Comparison of ENCODE assay signal across 9 cellular contexts in genomic region chr12:90940872-90941499, GRCh38. TPM values are rescaled to one million over a fixed set of nuclear protein-coding genes. Genes with fewer than 3 reads are reported as not detected.
A peak's percentile ranks its signal among the peaks of the same experiment; 100 is the strongest.
DNase-seq lines count a peak whose midpoint lies in the region; ATAC-seq and TF ChIP-seq lines count a peak whose summit lies in the region.
"Had no signal": no experiment of that assay in that cellular context is flagged by ENCODE, and none has a peak within 500 bp of the region (broad histone marks: within the 10 kb centered on the region; RNA-seq: fewer than 3 reads in every experiment).

No MANE protein-coding gene starts in this region.

- H3K27me3 Mint-ChIP-seq in immature natural killer cell (ENCODE audit: low read depth in 3 of 3) = peaks cover 2 to 4% (median 2%) of the 10 kb centered on the region in 3 donors

- no peaks in the 10 kb centered on the region for H3K9me3 Mint-ChIP-seq in immature natural killer cell

- H3K4me3 ChIP-seq in HL-60 (replicated peaks; ENCODE audit: insufficient read depth, low read length) (no peak overlapping the region), OCI-LY3 (ENCODE audit: low read length) (no peak overlapping the region), epithelial cell of esophagus (ENCODE audit: low read length) (no peak overlapping the region), retinal pigment epithelial cell (ENCODE audit: low read length) (no peak overlapping the region)
- H3K4me3 ChIP-seq: skin epidermis had no signal

- H3K4me3 Mint-ChIP-seq in immature natural killer cell = no peak overlapping the region

- H4K20me1 ChIP-seq in OCI-LY3 (ENCODE audit: insufficient read depth, low read length) = no peaks in the 10 kb centered on the region

- no peak overlapping the region for H3K27ac Mint-ChIP-seq in immature natural killer cell

- DNase-seq in D341Med (ENCODE audit: low spot score) (peak; percentile 43), HL-60 (ENCODE audit: low read depth in 1 of 2, low spot score in 1 of 2) (peak in 1 of 2 experiments; percentile 5), epithelial cell of esophagus (ENCODE audit: low read depth) (peak; percentile 72), retinal pigment epithelial cell (ENCODE audit: low read depth) (peak; percentile 46), immature natural killer cell (no peak), foreskin melanocyte (no peak)

- ATAC-seq in GM19372 (IDR thresholded peaks at IDR 0.05; ENCODE audit: low read depth, unreplicated experiment) = peak; percentile 53

- TF ChIP-seq CTCF in HL-60 (IDR thresholded peaks at IDR 0.05; ENCODE audit: insufficient read depth, low read length) (peak; percentile 32), OCI-LY3 (IDR thresholded peaks at IDR 0.05; ENCODE audit: low read depth, low read length) (peak; percentile 79), epithelial cell of esophagus (IDR thresholded peaks at IDR 0.05; ENCODE audit: insufficient read depth, low read depth, low read length, missing control alignments) (peak; percentile 76), retinal pigment epithelial cell (conservative IDR thresholded peaks at IDR 0.05; ENCODE audit: low read depth, low read length) (peak; percentile 67)

- no peaks in the 10 kb centered on the region for H3K79me2 ChIP-seq in OCI-LY3 (ENCODE audit: low read length)

- no peak overlapping the region for H3K27ac ChIP-seq in HL-60 (replicated peaks)
- H3K27ac ChIP-seq in OCI-LY3 (ENCODE audit: low read length) = no peak overlapping the region
- H3K27ac ChIP-seq: skin epidermis had no signal

- no peaks in the 10 kb centered on the region for H3K36me3 Mint-ChIP-seq in immature natural killer cell

- H2AFZ ChIP-seq in OCI-LY3 (ENCODE audit: low read depth, low read length) = no peak overlapping the region

- H3K27me3 ChIP-seq in HL-60 (ENCODE audit: insufficient read depth, poor library complexity, severe bottlenecking) (no peaks in the 10 kb centered on the region), OCI-LY3 (ENCODE audit: low read depth, low read length) (no peaks in the 10 kb centered on the region)

- H3K9ac ChIP-seq in OCI-LY3 (ENCODE audit: low read length) = no peak overlapping the region

- no peaks in the 10 kb centered on the region for H3K9me3 ChIP-seq in OCI-LY3 (ENCODE audit: insufficient read depth, low read length)

- H3K36me3 ChIP-seq in OCI-LY3 (replicated peaks; ENCODE audit: low read depth, low read length) = no peaks in the 10 kb centered on the region

- H3K4me1 ChIP-seq in OCI-LY3 (ENCODE audit: low read length) = no peaks in the 10 kb centered on the region

- peak overlapping the region; percentile 55 for H3K4me2 ChIP-seq in OCI-LY3 (ENCODE audit: low read length)

- no peaks in the 10 kb centered on the region for H3K4me1 Mint-ChIP-seq in immature natural killer cell

RNA-seq across cellular contexts. Expression of gene CCER1, which starts 14.0 kb away (rescaled TPM):
- not detected for polyA plus RNA-seq in immature natural killer cell

Comparison
In these comparisons a context has a peak if more than half of its experiments do, and no peak if none do; other contexts are left out.
1. DNase-seq: peak in D341Med (single experiment), epithelial cell of esophagus (single experiment) and retinal pigment epithelial cell (single experiment); none in immature natural killer cell (0 of 3) and foreskin melanocyte (single experiment).
2. Peak in every context shown above with its lines, with median percentiles within 50 percentile points of each other: CTCF ChIP-seq.